17 cellular contexts compared by ENCODE assay signal in the genomic region with DNA sequence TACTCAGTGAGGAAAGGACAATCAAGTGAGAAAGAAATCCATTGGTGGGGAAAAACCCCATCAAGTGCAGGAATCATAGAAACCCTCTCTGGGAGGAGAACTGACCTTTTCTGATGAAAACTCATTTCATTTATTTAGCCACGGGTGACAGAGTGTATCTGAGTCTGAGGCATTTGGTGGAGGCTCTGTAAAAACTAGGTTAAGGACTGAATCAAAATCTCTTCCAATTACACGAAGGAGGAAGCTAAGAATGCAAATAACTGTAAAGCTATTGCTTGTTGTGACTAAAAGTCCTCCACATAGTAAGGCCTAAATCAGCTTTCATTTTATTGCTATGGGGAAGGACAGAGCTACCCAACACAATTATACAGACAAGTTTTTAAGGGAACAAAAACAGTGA.
DNase-seq lines count a peak whose midpoint lies in the region; ATAC-seq and TF ChIP-seq lines count a peak whose summit lies in the region.
"Had no signal": no experiment of that assay in that cellular context is flagged by ENCODE, and none has a peak within 500 bp of the region (broad histone marks: within the 10 kb centered on the region; RNA-seq: fewer than 3 reads in every experiment).

No MANE protein-coding gene starts in this region.

- H3K9me3 Mint-ChIP-seq in brain (peaks cover 0 to 2% (median 0%) of the 10 kb centered on the region in 5 experiments), mesothelial cell of epicardium (peaks cover 10% of the 10 kb centered on the region)
- H3K9me3 Mint-ChIP-seq: activated naive CD4-positive, alpha-beta T cell treated with anti-CD3 and anti-CD28 coated beads, Interleukin-2, amount 10 ng/mL, durations not matched to agents 7 days and 5 days; nephron; T-helper 1 cell treated with Interleukin-12 subunit alpha and Interleukin-12 subunit beta and Interleukin-4 antibody, amounts not matched to agents 30 μg/mL and 1 μg/mL, for 36 hours had no signal

- DNase-seq in mesothelial cell of epicardium (ENCODE audit: low spot score in 2 of 2, unreplicated experiment in 2 of 2) (no peak), thoracic aorta (ENCODE audit: low spot score) (no peak), mesenteric fat pad (ENCODE audit: low spot score) (no peak), kidney glomerular epithelial cell (lab: John Stamatoyannopoulos, UW) (no peak)
- no peak for DNase-seq in effector CD4-positive, alpha-beta T cell
- DNase-seq: activated CD4-positive, alpha-beta T cell treated with anti-CD3 and anti-CD28 coated beads for 1 hour; activated naive CD4-positive, alpha-beta T cell treated with anti-CD3 and anti-CD28 coated beads, Interleukin-2, amount 10 ng/mL, durations not matched to agents 7 days and 5 days; C1 segment of cervical spinal cord; head of caudate nucleus; kidney; NCI-H510A treated with DMSO at 0.1 percent for 48 hours; stimulated activated naive CD8-positive, alpha-beta T cell treated with anti-CD3 and anti-CD28 coated beads, Interleukin-15, Interleukin-2, amounts not matched to agents 100 U/mL and 50 U/mL, for 24 hours had no signal

- H3K27ac Mint-ChIP-seq in brain, result peak overlapping the region in 3 of 5 experiments; percentile 41 to 77 (median 72)
- peak overlapping the region; percentile 98 for H3K27ac Mint-ChIP-seq in mesothelial cell of epicardium
- H3K27ac Mint-ChIP-seq: activated naive CD4-positive, alpha-beta T cell treated with anti-CD3 and anti-CD28 coated beads, Interleukin-2, amount 10 ng/mL, durations not matched to agents 7 days and 5 days; T-helper 1 cell treated with Interleukin-12 subunit alpha and Interleukin-12 subunit beta and Interleukin-4 antibody, amounts not matched to agents 30 μg/mL and 1 μg/mL, for 36 hours had no signal

- peaks cover 30% of the 10 kb centered on the region for H3K4me1 ChIP-seq in HUES64 (ENCODE audit: insufficient read depth, low read length)
- H3K4me1 ChIP-seq in thoracic aorta (ENCODE audit: control insufficient read depth in 1 of 2, low read depth in 2 of 2), result peaks cover 31 to 53% of the 10 kb centered on the region in 2 donors

- peaks cover 36% of the 10 kb centered on the region for H3K4me1 Mint-ChIP-seq in brain
- peaks cover 43% of the 10 kb centered on the region for H3K4me1 Mint-ChIP-seq in mesothelial cell of epicardium
- H3K4me1 Mint-ChIP-seq: activated naive CD4-positive, alpha-beta T cell treated with anti-CD3 and anti-CD28 coated beads, Interleukin-2, amount 10 ng/mL, durations not matched to agents 7 days and 5 days had no signal

- TF ChIP-seq CTCF in brain (conservative IDR thresholded peaks at IDR 0.05) (no peak), mesothelial cell of epicardium (IDR thresholded peaks at IDR 0.05; ENCODE audit: unreplicated experiment) (no peak), thoracic aorta (IDR thresholded peaks at IDR 0.05) (no peak)

- ATAC-seq in thoracic aorta (ENCODE audit: insufficient number of reproducible peaks, low FRiP score, low read depth), result no peak
- ATAC-seq: stimulated activated naive CD8-positive, alpha-beta T cell treated with anti-CD3 and anti-CD28 coated beads, Interleukin-15, Interleukin-2, amounts not matched to agents 100 U/mL and 50 U/mL, for 24 hours had no signal

- no peaks in the 10 kb centered on the region for H3K36me3 ChIP-seq in HUES64 (ENCODE audit: insufficient read depth, low read length)
- no peaks in the 10 kb centered on the region for H3K36me3 ChIP-seq in thoracic aorta
- H3K36me3 ChIP-seq: cardiac muscle cell had no signal

- H3K4me3 Mint-ChIP-seq in brain (no peak overlapping the region), mesothelial cell of epicardium (no peak overlapping the region)
- H3K4me3 Mint-ChIP-seq: activated naive CD4-positive, alpha-beta T cell treated with anti-CD3 and anti-CD28 coated beads, Interleukin-2, amount 10 ng/mL, durations not matched to agents 7 days and 5 days; nephron; T-helper 1 cell treated with Interleukin-12 subunit alpha and Interleukin-12 subunit beta and Interleukin-4 antibody, amounts not matched to agents 30 μg/mL and 1 μg/mL, for 36 hours had no signal

- 73% methylated on average over 2 of the region's 2 CpGs for WGBS in HUES64

- no peak overlapping the region for H3K4me3 ChIP-seq in HUES64 (ENCODE audit: low read length)
- no peak overlapping the region for H3K4me3 ChIP-seq in thoracic aorta
- H3K4me3 ChIP-seq: cardiac muscle cell had no signal

- H3K9me3 ChIP-seq in HUES64 (ENCODE audit: insufficient read depth, low read depth, low read length), result no peaks in the 10 kb centered on the region
- H3K9me3 ChIP-seq in thoracic aorta, result no peaks in the 10 kb centered on the region

- H3K27me3 Mint-ChIP-seq in brain (peaks cover 4% of the 10 kb centered on the region), mesothelial cell of epicardium (ENCODE audit: low read depth) (no peaks in the 10 kb centered on the region)
- H3K27me3 Mint-ChIP-seq: activated naive CD4-positive, alpha-beta T cell treated with anti-CD3 and anti-CD28 coated beads, Interleukin-2, amount 10 ng/mL, durations not matched to agents 7 days and 5 days had no signal

- no peak overlapping the region; the same call in 1 of the 2 replicates for H3K9ac ChIP-seq in HUES64 (ENCODE audit: low read depth, low read length)

- no peaks in the 10 kb centered on the region for H3K27me3 ChIP-seq in HUES64 (ENCODE audit: insufficient read depth, low read length)
- H3K27me3 ChIP-seq in thoracic aorta (replicated peaks; ENCODE audit: insufficient read depth), result no peaks in the 10 kb centered on the region
- H3K27me3 ChIP-seq: cardiac muscle cell had no signal

- no peaks in the 10 kb centered on the region for H3K36me3 Mint-ChIP-seq in brain
- no peaks in the 10 kb centered on the region for H3K36me3 Mint-ChIP-seq in mesothelial cell of epicardium
- H3K36me3 Mint-ChIP-seq: activated naive CD4-positive, alpha-beta T cell treated with anti-CD3 and anti-CD28 coated beads, Interleukin-2, amount 10 ng/mL, durations not matched to agents 7 days and 5 days had no signal

- H3K27ac ChIP-seq in HUES64 (ENCODE audit: low read depth, low read length) (peak overlapping the region; percentile 50; the same call in 1 of the 2 replicates), thoracic aorta (peak overlapping the region; percentile 92 to 93)
- H3K27ac ChIP-seq: cardiac muscle cell had no signal
